ENCODE assay signal across 1 cellular context in genomic region chr19:48501446-48501960, GRCh38.
TF ChIP-seq lines count a peak whose summit lies in the region.

No MANE protein-coding gene starts in this region.

TF ChIP-seq in HepG2, 621 proteins besides CTCF, POLR2A, EP300 and RAD21 (continued from another document and continues in another):
- TF ChIP-seq ZNF800 (CRISPR knock-in tag; IDR thresholded peaks at IDR 0.05) (no peak), ZNF574 (CRISPR knock-in tag; IDR thresholded peaks at IDR 0.05) (peak; percentile 40), ZNF691 (CRISPR knock-in tag; IDR thresholded peaks at IDR 0.05; ENCODE audit: borderline replicate concordance, low read depth) (0 out of 2 replicates have a peak, but pooled peaks have one; percentile 57), CREB1 (IDR thresholded peaks at IDR 0.05) (no peak), CREB1 (CRISPR knock-in tag; IDR thresholded peaks at IDR 0.05) (no peak), MAFG (CRISPR knock-in tag; IDR thresholded peaks at IDR 0.05) (no peak), CBX1 (IDR thresholded peaks at IDR 0.05; ENCODE audit: low read depth) (no peak), HNRNPK (IDR thresholded peaks at IDR 0.05; ENCODE audit: low read depth, low read length, poor library complexity, severe bottlenecking) (peak; percentile 61), GTF2F1 (IDR thresholded peaks at IDR 0.05; ENCODE audit: low read length) (no peak), ZNF24 (IDR thresholded peaks at IDR 0.05) (no peak), MLLT10 (CRISPR knock-in tag; IDR thresholded peaks at IDR 0.05) (no peak), RXRB (CRISPR knock-in tag; IDR thresholded peaks at IDR 0.05; ENCODE audit: borderline replicate concordance) (no peak), ARNT2 (CRISPR knock-in tag; IDR thresholded peaks at IDR 0.05; ENCODE audit: low read depth) (no peak), JARID2 (CRISPR knock-in tag; IDR thresholded peaks at IDR 0.05; ENCODE audit: insufficient replicate concordance) (no peak), KIAA2018 (CRISPR knock-in tag; IDR thresholded peaks at IDR 0.05; ENCODE audit: borderline replicate concordance) (no peak), ZNF672 (CRISPR knock-in tag; IDR thresholded peaks at IDR 0.05) (no peak), FOXK1 (CRISPR knock-in tag; IDR thresholded peaks at IDR 0.05; ENCODE audit: borderline replicate concordance, low read depth) (no peak), SATB2 (CRISPR knock-in tag; IDR thresholded peaks at IDR 0.05) (no peak), HNF4G (IDR thresholded peaks at IDR 0.05; ENCODE audit: borderline replicate concordance, low read depth, low read length) (no peak), HNF4G (CRISPR knock-in tag; IDR thresholded peaks at IDR 0.05; ENCODE audit: borderline replicate concordance, low read depth) (no peak), ZNF709 (CRISPR knock-in tag; IDR thresholded peaks at IDR 0.05) (no peak), PATZ1 (CRISPR knock-in tag; IDR thresholded peaks at IDR 0.05) (no peak), TFAP4 (IDR thresholded peaks at IDR 0.05; ENCODE audit: borderline replicate concordance, low read depth) (peak; percentile 2; the same call in 1 of the 2 replicates), KMT2B (CRISPR knock-in tag; IDR thresholded peaks at IDR 0.05) (no peak), MED1 (CRISPR knock-in tag; IDR thresholded peaks at IDR 0.05) (no peak), SOX5 (CRISPR knock-in tag; IDR thresholded peaks at IDR 0.05; ENCODE audit: borderline replicate concordance) (no peak), STAG1 (CRISPR knock-in tag; IDR thresholded peaks at IDR 0.05) (no peak), SKIL (CRISPR knock-in tag; IDR thresholded peaks at IDR 0.05; ENCODE audit: borderline replicate concordance) (no peak), ZNF224 (CRISPR knock-in tag; IDR thresholded peaks at IDR 0.05) (no peak), ZNF232 (CRISPR knock-in tag; IDR thresholded peaks at IDR 0.05; ENCODE audit: borderline replicate concordance) (no peak), ZMYM2 (CRISPR knock-in tag; IDR thresholded peaks at IDR 0.05) (no peak), ZNF563 (CRISPR knock-in tag; IDR thresholded peaks at IDR 0.05) (no peak), NR3C1 (CRISPR knock-in tag; IDR thresholded peaks at IDR 0.05) (no peak), ZBTB38 (CRISPR knock-in tag; IDR thresholded peaks at IDR 0.05) (0 out of 2 replicates have a peak, but pooled peaks have one; percentile 5), ZNF607 (CRISPR knock-in tag; IDR thresholded peaks at IDR 0.05; ENCODE audit: borderline replicate concordance) (no peak), ZNF235 (CRISPR knock-in tag; IDR thresholded peaks at IDR 0.05; ENCODE audit: borderline replicate concordance) (no peak), ZNF432 (CRISPR knock-in tag; IDR thresholded peaks at IDR 0.05; ENCODE audit: borderline replicate concordance) (no peak), PREB (CRISPR knock-in tag; IDR thresholded peaks at IDR 0.05) (no peak), MEF2D (CRISPR knock-in tag; IDR thresholded peaks at IDR 0.05) (0 out of 2 replicates have a peak, but pooled peaks have one; percentile 61), UBTF (CRISPR knock-in tag; IDR thresholded peaks at IDR 0.05) (no peak)
